In genomic region chr11:10683429-10683828, GRCh38 we compare ENCODE assay signal across 21 cellular contexts. TPM values are rescaled to one million over a fixed set of nuclear protein-coding genes. Genes with fewer than 3 reads are reported as not detected.
"Had no signal": no experiment of that assay in that cellular context is flagged by ENCODE, and none has a peak within 500 bp of the region (broad histone marks: within the 10 kb centered on the region; RNA-seq: fewer than 3 reads in every experiment).

No MANE protein-coding gene starts in this region.

- DNase-seq: central memory CD4-positive, alpha-beta T cell; effector memory CD4-positive, alpha-beta T cell; esophagus squamous epithelium; foreskin fibroblast; kidney glomerular epithelial cell; mammary epithelial cell; nucleus accumbens; pancreas; right cardiac atrium; stimulated activated CD4-positive, alpha-beta T cell treated with anti-CD3 and anti-CD28 coated beads, Interleukin-2, amount 100 ng/mL, for 48 hours; stimulated activated naive CD4-positive, alpha-beta T cell treated with Interleukin-2 at 50 U/mL for 16 hours; upper lobe of right lung had no signal

- H3K27ac ChIP-seq: epithelial cell of prostate, esophagus squamous epithelium, neural progenitor cell, pancreas, suprapubic skin, tibial nerve, upper lobe of right lung had no signal

- H3K4me3 ChIP-seq: esophagus squamous epithelium, neural progenitor cell, pancreas, smooth muscle cell, suprapubic skin, tibial nerve, upper lobe of right lung had no signal

- ATAC-seq: left lobe of liver; natural killer cell treated with Interleukin-12 subunit alpha and Interleukin-12 subunit beta and Interleukin-15 and Interleukin-18, amount 100 ng/mL, for 72 hours; pancreas; right cardiac atrium; upper lobe of right lung had no signal

- H3K27me3 Mint-ChIP-seq: progenitor cell of endocrine pancreas had no signal

- H3K27ac Mint-ChIP-seq: mesothelial cell of epicardium; natural killer cell treated with Interleukin-12 subunit alpha and Interleukin-12 subunit beta and Interleukin-15 and Interleukin-18, amount 100 ng/mL, for 72 hours; neural progenitor cell; progenitor cell of endocrine pancreas had no signal

- H3K4me1 Mint-ChIP-seq: mesothelial cell of epicardium had no signal

- H3K27me3 ChIP-seq: esophagus squamous epithelium, neural progenitor cell, pancreas, suprapubic skin, tibial nerve, upper lobe of right lung had no signal

- H3K9ac ChIP-seq: neural progenitor cell had no signal

- H3K9me3 Mint-ChIP-seq: mesothelial cell of epicardium; natural killer cell treated with Interleukin-12 subunit alpha and Interleukin-12 subunit beta and Interleukin-15 and Interleukin-18, amount 100 ng/mL, for 72 hours; neural progenitor cell had no signal

- H3K4me1 ChIP-seq: neural progenitor cell, pancreas, suprapubic skin, tibial nerve, upper lobe of right lung had no signal

- H3K4me3 Mint-ChIP-seq: mesothelial cell of epicardium; natural killer cell treated with Interleukin-12 subunit alpha and Interleukin-12 subunit beta and Interleukin-15 and Interleukin-18, amount 100 ng/mL, for 72 hours; neural progenitor cell had no signal

- FAIRE-seq: pancreas had no signal

- H3K36me3 ChIP-seq: esophagus squamous epithelium, neural progenitor cell, pancreas, suprapubic skin, tibial nerve, upper lobe of right lung had no signal

- H3K36me3 Mint-ChIP-seq: mesothelial cell of epicardium; natural killer cell treated with Interleukin-12 subunit alpha and Interleukin-12 subunit beta and Interleukin-15 and Interleukin-18, amount 100 ng/mL, for 72 hours; neural progenitor cell had no signal

- H3K9me3 ChIP-seq: esophagus squamous epithelium, pancreas, suprapubic skin, tibial nerve, upper lobe of right lung had no signal

RNA-seq across cellular contexts. Expression of gene IRAG1, which starts 10.1 kb away (rescaled TPM):
- total RNA-seq: natural killer cell treated with Interleukin-12 subunit alpha and Interleukin-12 subunit beta and Interleukin-15 and Interleukin-18, amount 100 ng/mL, for 72 hours had no signal
